In genomic region chr1:145961425-145962156, GRCh38 we compare ENCODE assay signal across 8 cellular contexts. TPM values are rescaled to one million over a fixed set of nuclear protein-coding genes. Genes with fewer than 3 reads are reported as not detected.
DNase-seq lines count a peak whose midpoint lies in the region; ATAC-seq and TF ChIP-seq lines count a peak whose summit lies in the region.

No MANE protein-coding gene starts in this region.

- intact Hi-C loops in breast epithelium (cut with DNase I; ENCODE audit: low total_unique reads): no loop called here

- peak overlapping the region; percentile 87 to 95 for H3K27ac Mint-ChIP-seq in T-cell

- H3K36me3 ChIP-seq in breast epithelium: no peaks in the 10 kb centered on the region

- peaks cover 12 to 17% of the 10 kb centered on the region in 2 donors for H3K4me1 ChIP-seq in breast epithelium

- ATAC-seq in T-cell (replicated peaks in 1 of 4) (no peak), left lobe of liver (no peak), GM18517 (IDR thresholded peaks at IDR 0.05; ENCODE audit: unreplicated experiment) (no peak), HG02588 (IDR thresholded peaks at IDR 0.05; ENCODE audit: unreplicated experiment) (no peak)

- peak overlapping the region; percentile 92 to 94 for H3K27ac ChIP-seq in breast epithelium

- H3K4me1 Mint-ChIP-seq in T-cell: peaks cover 56 to 76% (median 69%) of the 10 kb centered on the region in 3 donors

- H3K4me3 ChIP-seq in breast epithelium: peak overlapping the region; percentile 59 to 80 (median 68)

- H3K4me3 Mint-ChIP-seq in T-cell: peak overlapping the region; percentile 88 to 93 (median 92)

- H3K27me3 Mint-ChIP-seq in T-cell: no peaks in the 10 kb centered on the region

- no peaks in the 10 kb centered on the region for H3K9me3 Mint-ChIP-seq in T-cell

- H3K36me3 Mint-ChIP-seq in T-cell: no peaks in the 10 kb centered on the region

- no peaks in the 10 kb centered on the region for H3K9me3 ChIP-seq in breast epithelium

- CTCF ChIA-PET in T-cell (lab: Charles Lee): interaction anchor here in 1 of 2 donors (1.0 kb wide), 1 partner anchor 18 kb away, joined by 5 read pairs; no protein-coding TSS in a partner anchor

- H3K27me3 ChIP-seq in breast epithelium: no peaks in the 10 kb centered on the region

- POLR2A ChIA-PET in T-cell (lab: Charles Lee): no interaction called here

- TF ChIP-seq CTCF in breast epithelium (IDR thresholded peaks at IDR 0.05): no peak

- no peak for TF ChIP-seq POLR2A in breast epithelium (IDR thresholded peaks at IDR 0.05)

- DNase-seq in NCI-H748 (lab: John Stamatoyannopoulos, UW; ENCODE audit: unreplicated experiment): peak; percentile 53
- DNase-seq in NCI-H748 treated with DMSO at 0.1 percent for 48 hours (lab: John Stamatoyannopoulos, UW): no peak
- peak in 18 of 34 experiments; percentile 10 to 48 (median 33) for DNase-seq in T-cell
- no peak for DNase-seq in breast epithelium (ENCODE audit: low spot score in 2 of 2)
- DNase-seq in left lobe of liver (ENCODE audit: low spot score): peak; percentile 52
- DNase-seq in stimulated activated CD4-positive, alpha-beta T cell treated with anti-CD3 and anti-CD28 coated beads, Interleukin-4, amount 100 ng/mL, for 48 hours (ENCODE audit: low read depth in 2 of 2): peak; percentile 50 to 63

RNA-seq across cellular contexts. Expression of gene ANKRD34A, which starts 2.8 kb away (rescaled TPM):
- total RNA-seq in T-cell (1 to 10 TPM in 3 of 5 donors, under 1 TPM in 2; 0.68 to 3.5 (median 1.7) TPM), breast epithelium (under 1 TPM; 0.16 to 0.98 (median 0.59) TPM), left lobe of liver (0.65 TPM)

RNA-seq across cellular contexts. Expression of gene POLR3GL, which starts 2.9 kb away (rescaled TPM):
- 10 to 100 TPM; 30.9 to 41.7 (median 38.3) TPM for total RNA-seq in T-cell
- total RNA-seq in breast epithelium: 10 to 100 TPM; 18.0 to 32.8 (median 18.1) TPM
- total RNA-seq in left lobe of liver: 14.2 TPM

RNA-seq across cellular contexts. Expression of gene LIX1L, which starts 3.8 kb away (rescaled TPM):
- total RNA-seq in T-cell (10 to 100 TPM; 43.4 to 74.4 (median 64.2) TPM), breast epithelium (10 to 100 TPM; 18.1 to 28.5 (median 21.8) TPM), left lobe of liver (11.4 TPM)

RNA-seq across cellular contexts. Expression of gene RBM8A, which starts 34.3 kb away (rescaled TPM):
- total RNA-seq in T-cell: 100 to 1,000 TPM; 124 to 153 (median 130) TPM
- 100 to 1,000 TPM; 115 to 137 (median 128) TPM for total RNA-seq in breast epithelium
- total RNA-seq in left lobe of liver: 45.0 TPM

RNA-seq across cellular contexts. Expression of gene TXNIP, which starts 34.8 kb away (rescaled TPM):
- total RNA-seq in T-cell: 1,000 to 10,000 TPM in 1 of 5 donors, 100 to 1,000 TPM in 4; 721 to 2,117 (median 773) TPM
- 1,000 to 10,000 TPM; 2,506 to 3,955 (median 3,543) TPM for total RNA-seq in breast epithelium
- 66.5 TPM for total RNA-seq in left lobe of liver

Comparison
In these comparisons a context has a peak if more than half of its experiments do, and no peak if none do; other contexts are left out.
1. DNase-seq: peak in NCI-H748 (single experiment), T-cell (18 of 34), left lobe of liver (single experiment) and stimulated activated CD4-positive, alpha-beta T cell treated with anti-CD3 and anti-CD28 coated beads, Interleukin-4, amount 100 ng/mL, for 48 hours (2 of 2); none in NCI-H748 treated with DMSO at 0.1 percent for 48 hours (single experiment) and breast epithelium (0 of 2).